ENCODE assay signal across 21 cellular contexts in genomic region chr6:85392379-85392778, GRCh38.
"Had no signal": no experiment of that assay in that cellular context is flagged by ENCODE, and none has a peak within 500 bp of the region (broad histone marks: within the 10 kb centered on the region; RNA-seq: fewer than 3 reads in every experiment).

No MANE protein-coding gene starts in this region.

- H3K27ac ChIP-seq: RWPE1 had no signal

- ATAC-seq: K562, Panc1, PC-3, SK-N-SH treated with all-trans-retinoic acid at 6 μM for 48 hours had no signal

- H3K27ac Mint-ChIP-seq: IgD-negative memory B cell had no signal

- FAIRE-seq: K562 had no signal

- DNase-seq: MV-4-11, NCI-H1048, NCI-H1105, NCI-H1417 treated with DMSO at 0.1 percent for 48 hours, NCI-H146, NCI-H1694 treated with DMSO at 0.1 percent for 48 hours, NCI-H1930, NCI-H2081, NCI-H2107, NCI-H2227 treated with DMSO at 0.1 percent for 48 hours, NCI-H446, NCI-H510A treated with DMSO at 0.1 percent for 48 hours, NCI-H526, PC-3, SHP77, T-helper 1 cell had no signal

- H3K4me1 Mint-ChIP-seq: IgD-negative memory B cell had no signal

- H3K4me3 Mint-ChIP-seq: IgD-negative memory B cell had no signal

- H3K4me3 ChIP-seq: K562 had no signal
